Comparison of ENCODE assay signal across 8 cellular contexts in genomic region chr11:121464352-121464946, GRCh38. TPM values are rescaled to one million over a fixed set of nuclear protein-coding genes. Genes with fewer than 3 reads are reported as not detected.
A peak's percentile ranks its signal among the peaks of the same experiment; 100 is the strongest.
DNase-seq lines count a peak whose midpoint lies in the region; ATAC-seq and TF ChIP-seq lines count a peak whose summit lies in the region.

No MANE protein-coding gene starts in this region.

- CTCF ChIA-PET in OCI-LY7 (lab: Charles Lee; ENCODE audit: unreplicated experiment): no interaction called here

- POLR2A ChIA-PET in OCI-LY7 (lab: Charles Lee): interaction anchor here (0.6 to 4.1 kb wide), 8 partner anchors 8 to 128 kb away, joined by 3 to 23 read pairs (median 4); no protein-coding TSS in a partner anchor

- peaks cover 2% of the 10 kb centered on the region for H3K27me3 Mint-ChIP-seq in activated T-helper 1 cell treated with anti-CD3 and anti-CD28 coated beads, Interleukin-12 subunit alpha, Interleukin-12 subunit beta, Interleukin-2, Interleukin-4 antibody, amounts not matched to agents 30 ng/mL and 10 ng/mL and 1 ng/mL, durations not matched to agents 14 hours and 24 hours and 36 hours (ENCODE audit: insufficient read depth)

- peak overlapping the region; percentile 76 for H3K4me3 Mint-ChIP-seq in activated T-helper 1 cell treated with anti-CD3 and anti-CD28 coated beads, Interleukin-12 subunit alpha, Interleukin-12 subunit beta, Interleukin-2, Interleukin-4 antibody, amounts not matched to agents 30 ng/mL and 10 ng/mL and 1 ng/mL, durations not matched to agents 14 hours and 24 hours and 36 hours

- H3K9me3 Mint-ChIP-seq in activated T-helper 1 cell treated with anti-CD3 and anti-CD28 coated beads, Interleukin-12 subunit alpha, Interleukin-12 subunit beta, Interleukin-2, Interleukin-4 antibody, amounts not matched to agents 30 ng/mL and 10 ng/mL and 1 ng/mL, durations not matched to agents 14 hours and 24 hours and 36 hours: no peaks in the 10 kb centered on the region

- H3K4me3 ChIP-seq in OCI-LY7 (ENCODE audit: low read depth, low read length, poor library complexity, severe bottlenecking) (peak overlapping the region; percentile 30), foreskin fibroblast (ENCODE audit: low read depth in 1 of 2, low read length in 2 of 2) (no peak overlapping the region), psoas muscle (no peak overlapping the region)

- H3K36me3 ChIP-seq in OCI-LY7 (ENCODE audit: insufficient read depth, low read length): peaks cover 94% of the 10 kb centered on the region
- no peaks in the 10 kb centered on the region for H3K36me3 ChIP-seq in psoas muscle (ENCODE audit: insufficient read depth in 1 of 2, low read depth in 1 of 2)

- ATAC-seq in HG02798 (IDR thresholded peaks at IDR 0.05; ENCODE audit: poor library complexity, unreplicated experiment) (peak; percentile 44), psoas muscle (peak; percentile 58 to 88 (median 77))

- BruUV-seq in OCI-LY7 (replicated peaks; lab: Mats Ljungman, UMichigan): no TSS peak

- H3K36me3 Mint-ChIP-seq in activated T-helper 1 cell treated with anti-CD3 and anti-CD28 coated beads, Interleukin-12 subunit alpha, Interleukin-12 subunit beta, Interleukin-2, Interleukin-4 antibody, amounts not matched to agents 30 ng/mL and 10 ng/mL and 1 ng/mL, durations not matched to agents 14 hours and 24 hours and 36 hours (ENCODE audit: low read depth): peaks cover 9% of the 10 kb centered on the region

- H3K4me1 ChIP-seq in OCI-LY7 (ENCODE audit: insufficient read depth, low read length, poor library complexity, severe bottlenecking) (peaks cover 99% of the 10 kb centered on the region), psoas muscle (no peaks in the 10 kb centered on the region)

- H4K20me1 ChIP-seq in OCI-LY7 (ENCODE audit: insufficient read depth, low read length): peaks cover 62% of the 10 kb centered on the region

- DNase-seq in GM03348 (ENCODE audit: low spot score): peak; percentile 92
- DNase-seq in OCI-LY7 (ENCODE audit: low spot score): peak; percentile 66
- DNase-seq in activated T-helper 1 cell treated with anti-CD3 and anti-CD28 coated beads, Interleukin-12 subunit alpha, Interleukin-12 subunit beta, Interleukin-2, Interleukin-4 antibody, amounts not matched to agents 30 ng/mL and 10 ng/mL and 1 ng/mL, durations not matched to agents 14 hours and 24 hours and 36 hours (ENCODE audit: low spot score): peak; percentile 66
- peak; percentile 88 to 92 for DNase-seq in foreskin fibroblast
- DNase-seq in psoas muscle: peak; percentile 53 to 56
- no peak for DNase-seq in germinal center (ENCODE audit: low spot score)
- DNase-seq in NCI-H748 treated with DMSO at 0.1 percent for 48 hours (lab: John Stamatoyannopoulos, UW): no peak

- H3K27ac ChIP-seq in OCI-LY7 (ENCODE audit: low read depth, low read length, poor library complexity, severe bottlenecking) (peak overlapping the region; percentile 70), psoas muscle (no peak overlapping the region)

- H3K4me2 ChIP-seq in OCI-LY7 (ENCODE audit: low read length): peak overlapping the region; percentile 77

- H3K9me3 ChIP-seq in OCI-LY7 (ENCODE audit: low read length): no peaks in the 10 kb centered on the region
- no peaks in the 10 kb centered on the region for H3K9me3 ChIP-seq in psoas muscle

- H3K27ac Mint-ChIP-seq in activated T-helper 1 cell treated with anti-CD3 and anti-CD28 coated beads, Interleukin-12 subunit alpha, Interleukin-12 subunit beta, Interleukin-2, Interleukin-4 antibody, amounts not matched to agents 30 ng/mL and 10 ng/mL and 1 ng/mL, durations not matched to agents 14 hours and 24 hours and 36 hours: peak overlapping the region; percentile 94

- no peaks in the 10 kb centered on the region for H3K9me2 ChIP-seq in OCI-LY7 (ENCODE audit: insufficient read depth, low read length)

- TF ChIP-seq CTCF in OCI-LY7 (conservative IDR thresholded peaks at IDR 0.05; ENCODE audit: low read length) (no peak), foreskin fibroblast (IDR thresholded peaks at IDR 0.05; ENCODE audit: low read depth, low read length) (no peak), psoas muscle (IDR thresholded peaks at IDR 0.05) (no peak)

- 54 to 80% (median 57%) methylated on average over 11 of the region's 11 CpGs for WGBS in psoas muscle, 3 donors

- intact Hi-C loops in OCI-LY7 (cut with micrococcal nuclease; ENCODE audit: unreplicated experiment) (no loop called here), psoas muscle (cut with DNase I) (no loop called here)
- intact Hi-C loops in activated T-helper 1 cell treated with anti-CD3 and anti-CD28 coated beads, Interleukin-12 subunit alpha, Interleukin-12 subunit beta, Interleukin-2, Interleukin-4 antibody, amounts not matched to agents 30 ng/mL and 10 ng/mL and 1 ng/mL, durations not matched to agents 14 hours and 24 hours and 36 hours (cut with micrococcal nuclease): loop anchor here (1.0 to 10.0 kb wide), 7 partner anchors 12 to 1600 kb away; partner anchors contain the start of genes HSPA8, SORL1 and SORL1-AS1

- H3K4me1 Mint-ChIP-seq in activated T-helper 1 cell treated with anti-CD3 and anti-CD28 coated beads, Interleukin-12 subunit alpha, Interleukin-12 subunit beta, Interleukin-2, Interleukin-4 antibody, amounts not matched to agents 30 ng/mL and 10 ng/mL and 1 ng/mL, durations not matched to agents 14 hours and 24 hours and 36 hours (ENCODE audit: low read depth): peaks cover 94% of the 10 kb centered on the region

- no peak overlapping the region for H2AFZ ChIP-seq in OCI-LY7 (ENCODE audit: low read length)

- H3K27me3 ChIP-seq in psoas muscle (ENCODE audit: insufficient read depth in 3 of 3, low read length in 2 of 3): peaks cover 0 to 6% (median 0%) of the 10 kb centered on the region in 3 donors

- H3K79me2 ChIP-seq in OCI-LY7 (ENCODE audit: insufficient read depth, low read depth, low read length): peaks cover 100% of the 10 kb centered on the region

RNA-seq across cellular contexts. Expression of gene SORL1, which starts 12.3 kb away (rescaled TPM):
- 219 and 228 TPM in 2 replicates for total RNA-seq in OCI-LY7 (2014; rRNA removed; shearing (Covaris generic))
- total RNA-seq in OCI-LY7 (2022) (400 and 411 TPM in 2 replicates), psoas muscle (1 to 10 TPM; 1.5 to 3.3 (median 2.5) TPM)
- total RNA-seq in activated T-helper 1 cell treated with anti-CD3 and anti-CD28 coated beads, Interleukin-12 subunit alpha, Interleukin-12 subunit beta, Interleukin-2, Interleukin-4 antibody, amounts not matched to agents 30 ng/mL and 10 ng/mL and 1 ng/mL, durations not matched to agents 14 hours and 24 hours and 36 hours: 19.2 and 20.9 TPM in 2 replicates
- under 1 TPM; 0.07 to 0.23 (median 0.13) TPM for polyA plus RNA-seq in psoas muscle

Comparison
In these comparisons a context has a peak if more than half of its experiments do, and no peak if none do; other contexts are left out.
1. DNase-seq: peak in GM03348 (single experiment), OCI-LY7 (single experiment), activated T-helper 1 cell treated with anti-CD3 and anti-CD28 coated beads, Interleukin-12 subunit alpha, Interleukin-12 subunit beta, Interleukin-2, Interleukin-4 antibody, amounts not matched to agents 30 ng/mL and 10 ng/mL and 1 ng/mL, durations not matched to agents 14 hours and 24 hours and 36 hours (single experiment), foreskin fibroblast (2 of 2) and psoas muscle (2 of 2); none in germinal center (single experiment) and NCI-H748 treated with DMSO at 0.1 percent for 48 hours (single experiment).
2. RNA of gene SORL1, which starts 12.3 kb away (total RNA-seq): 219 to 411 TPM in OCI-LY7; 19.2 to 20.9 TPM in activated T-helper 1 cell treated with anti-CD3 and anti-CD28 coated beads, Interleukin-12 subunit alpha, Interleukin-12 subunit beta, Interleukin-2, Interleukin-4 antibody, amounts not matched to agents 30 ng/mL and 10 ng/mL and 1 ng/mL, durations not matched to agents 14 hours and 24 hours and 36 hours and 1.5 to 3.3 TPM in psoas muscle; every median in the first group is over 10 times any median in the second.